ENCODE assay signal across 6 cellular contexts in the genomic region with DNA sequence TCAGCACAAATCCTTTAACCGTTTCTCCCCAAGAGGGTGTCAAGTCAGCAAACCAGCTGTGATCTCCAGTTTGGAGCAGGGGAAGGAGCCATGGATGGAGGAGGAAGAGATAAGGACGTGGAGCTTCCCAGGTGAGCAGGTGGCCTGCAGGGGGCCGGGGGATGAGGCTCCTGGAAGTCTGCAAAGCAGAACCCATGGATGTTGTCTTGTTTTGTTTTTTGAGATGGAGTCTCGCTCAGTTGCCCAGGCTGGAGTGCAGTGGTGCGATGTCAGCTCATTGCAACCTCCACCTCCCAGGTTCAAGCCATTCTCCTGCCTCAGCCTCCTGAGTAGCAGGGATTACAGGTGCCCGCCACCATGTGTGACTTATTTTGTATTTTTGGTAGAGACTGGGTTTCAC. TPM values are rescaled to one million over a fixed set of nuclear protein-coding genes. Genes with fewer than 3 reads are reported as not detected.
"Had no signal": no experiment of that assay in that cellular context is flagged by ENCODE, and none has a peak within 500 bp of the region (broad histone marks: within the 10 kb centered on the region; RNA-seq: fewer than 3 reads in every experiment).

No MANE protein-coding gene starts in this region.

RNA-seq across cellular contexts. Expression of gene OCM, which starts 39.9 kb away (rescaled TPM):
- total RNA-seq: GM23248, GM23338, H1, H4, H7, HFFc6 had no signal
- polyA plus RNA-seq: GM23248, H1 had no signal
